In the genomic region with DNA sequence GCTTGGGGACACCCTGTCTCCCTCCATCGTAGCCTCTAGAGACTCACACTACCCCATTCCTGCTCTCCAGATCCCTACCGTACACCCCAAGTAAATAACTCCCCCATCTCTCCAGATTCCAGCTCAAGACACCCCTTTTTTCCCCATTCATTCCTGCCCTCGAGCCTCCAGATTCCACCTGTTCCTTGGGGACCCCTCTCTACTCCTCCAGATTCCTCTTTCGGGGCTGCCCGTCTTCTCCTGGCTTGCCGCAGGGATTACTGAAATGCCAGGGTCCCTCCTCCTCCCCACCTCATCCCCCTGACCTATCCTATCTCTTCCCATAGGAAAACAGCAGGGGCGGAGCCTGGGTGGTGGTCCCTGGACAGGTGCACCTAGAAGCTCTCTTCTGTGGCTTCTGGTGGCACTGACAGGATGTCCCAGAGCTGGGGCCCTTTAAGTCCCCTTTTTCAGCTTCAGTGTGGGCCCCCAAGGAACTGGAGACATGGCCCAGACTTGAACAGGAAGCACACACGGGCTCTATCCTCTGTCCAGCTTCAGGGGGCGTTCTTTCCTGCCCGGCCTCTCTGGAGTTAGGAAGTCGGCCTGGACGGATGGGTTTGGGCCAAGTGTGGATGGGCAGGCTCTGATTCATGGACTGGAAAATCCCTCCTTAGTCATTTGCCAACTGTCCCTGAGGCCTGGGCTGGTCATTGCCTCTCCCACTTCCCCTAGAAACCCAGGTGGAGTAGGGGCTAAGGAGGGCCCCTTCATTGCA, we compare ENCODE assay signal across 8 cellular contexts. TPM values are rescaled to one million over a fixed set of nuclear protein-coding genes. Genes with fewer than 3 reads are reported as not detected.
DNase-seq lines count a peak whose midpoint lies in the region; ATAC-seq and TF ChIP-seq lines count a peak whose summit lies in the region.

No MANE protein-coding gene starts in this region.

- H3K4me3 ChIP-seq in KMS-11 (IDR thresholded peaks at IDR 0.05; ENCODE audit: insufficient read depth, low read depth, low read length) = no peak overlapping the region
- H3K4me3 ChIP-seq in iPS-18a (ENCODE audit: low read length) = peak overlapping the region; percentile 78
- peak overlapping the region; percentile 70 to 75 (median 71) for H3K4me3 ChIP-seq in skeletal muscle tissue (ENCODE audit: low read length in 3 of 3)

- in situ Hi-C loops in Caki2 (cut with HindIII; ENCODE audit: low pct_unique_long_range_greater_than_20kb, low sequenced_read_pairs) = no loop called here

- H4K20me1 ChIP-seq in KMS-11 (ENCODE audit: insufficient read depth) = no peaks in the 10 kb centered on the region

- peak overlapping the region; percentile 66; the same call in 1 of the 2 replicates for H3K4me2 ChIP-seq in KMS-11

- no peaks in the 10 kb centered on the region for H3K36me3 ChIP-seq in KMS-11 (ENCODE audit: insufficient read depth)
- no peaks in the 10 kb centered on the region for H3K36me3 ChIP-seq in iPS-18a (ENCODE audit: control insufficient read depth, low read depth, low read length)
- H3K36me3 ChIP-seq in skeletal muscle tissue (ENCODE audit: control insufficient read depth in 3 of 3, insufficient read depth in 3 of 3, low read length in 3 of 3) = peaks cover 0 to 2% (median 0%) of the 10 kb centered on the region in 3 donors

- no peaks in the 10 kb centered on the region for H3K27me3 ChIP-seq in KMS-11 (ENCODE audit: insufficient read depth, low read depth)
- no peaks in the 10 kb centered on the region for H3K27me3 ChIP-seq in iPS-18a (ENCODE audit: control insufficient read depth, insufficient read depth, low read length)
- no peaks in the 10 kb centered on the region for H3K27me3 ChIP-seq in skeletal muscle tissue (ENCODE audit: control insufficient read depth in 3 of 3, insufficient read depth in 3 of 3, low read length in 3 of 3)

- H3K27ac ChIP-seq in KMS-11 = no peak overlapping the region
- H3K27ac ChIP-seq in iPS-18a (ENCODE audit: low read length) = no peak overlapping the region
- H3K27ac ChIP-seq in skeletal muscle tissue (ENCODE audit: low read depth, low read length) = peak overlapping the region; percentile 74

- ATAC-seq in HG02763 (IDR thresholded peaks at IDR 0.05; ENCODE audit: unreplicated experiment) = no peak

- H3K9me3 ChIP-seq in iPS-18a (ENCODE audit: control insufficient read depth, low read depth, low read length) = no peaks in the 10 kb centered on the region
- no peaks in the 10 kb centered on the region for H3K9me3 ChIP-seq in skeletal muscle tissue (ENCODE audit: control insufficient read depth in 3 of 3, low read length in 3 of 3)

- H3K79me2 ChIP-seq in KMS-11 (ENCODE audit: insufficient read depth, low read depth) = no peaks in the 10 kb centered on the region

- peak; percentile 95 for DNase-seq in Caki2 (ENCODE audit: low read depth)
- DNase-seq in astrocyte of the hippocampus (ENCODE audit: low read depth, low spot score) = peak; percentile 94
- no peak for DNase-seq in NCI-H2171 (lab: John Stamatoyannopoulos, UW)
- no peak for DNase-seq in NCI-H2107 (lab: John Stamatoyannopoulos, UW)

- no peak overlapping the region for H2AFZ ChIP-seq in KMS-11 (ENCODE audit: low read depth)

- peaks cover 9% of the 10 kb centered on the region for H3K4me1 ChIP-seq in KMS-11 (ENCODE audit: low read depth, poor library complexity, severe bottlenecking)
- H3K4me1 ChIP-seq in iPS-18a (ENCODE audit: control insufficient read depth, low read depth, low read length) = no peaks in the 10 kb centered on the region
- H3K4me1 ChIP-seq in skeletal muscle tissue (ENCODE audit: control insufficient read depth in 3 of 3, insufficient read depth in 3 of 3, low read length in 3 of 3) = peaks cover 23 to 28% (median 23%) of the 10 kb centered on the region in 3 donors

- H3K9ac ChIP-seq in KMS-11 (no peak overlapping the region), iPS-18a (ENCODE audit: low read length) (peak overlapping the region; percentile 65), skeletal muscle tissue (ENCODE audit: low read depth in 1 of 3, low read length in 3 of 3) (peak overlapping the region; percentile 65 to 76 (median 71))

- no peak for TF ChIP-seq CTCF in KMS-11 (conservative IDR thresholded peaks at IDR 0.05; ENCODE audit: low read depth, low read length)

RNA-seq across cellular contexts. Expression of gene ZSWIM4, which starts 1.2 kb away (rescaled TPM):
- 6.2 and 6.3 TPM in 2 replicates for total RNA-seq in Caki2 (2014; rRNA removed; shearing (Covaris generic); ENCODE audit: low replicate concordance)
- 2.6 TPM for total RNA-seq in skeletal muscle tissue

RNA-seq across cellular contexts. Expression of gene C19orf53, which starts 22.2 kb away (rescaled TPM):
- total RNA-seq in Caki2 (2014; rRNA removed; shearing (Covaris generic); ENCODE audit: low replicate concordance) = 170 and 176 TPM in 2 replicates
- total RNA-seq in skeletal muscle tissue = 36.0 TPM

RNA-seq across cellular contexts. Expression of gene MRI1, which starts 32.2 kb away (rescaled TPM):
- total RNA-seq in Caki2 (2014; rRNA removed; shearing (Covaris generic); ENCODE audit: low replicate concordance) = 90.3 and 174 TPM in 2 replicates
- total RNA-seq in skeletal muscle tissue = 16.2 TPM

Comparison
In these comparisons a context has a peak if more than half of its experiments do, and no peak if none do; other contexts are left out.
1. DNase-seq: peak in Caki2 (single experiment) and astrocyte of the hippocampus (single experiment); none in NCI-H2171 (single experiment) and NCI-H2107 (single experiment).